Comparison of ENCODE assay signal across 1 cellular context in the genomic region with DNA sequence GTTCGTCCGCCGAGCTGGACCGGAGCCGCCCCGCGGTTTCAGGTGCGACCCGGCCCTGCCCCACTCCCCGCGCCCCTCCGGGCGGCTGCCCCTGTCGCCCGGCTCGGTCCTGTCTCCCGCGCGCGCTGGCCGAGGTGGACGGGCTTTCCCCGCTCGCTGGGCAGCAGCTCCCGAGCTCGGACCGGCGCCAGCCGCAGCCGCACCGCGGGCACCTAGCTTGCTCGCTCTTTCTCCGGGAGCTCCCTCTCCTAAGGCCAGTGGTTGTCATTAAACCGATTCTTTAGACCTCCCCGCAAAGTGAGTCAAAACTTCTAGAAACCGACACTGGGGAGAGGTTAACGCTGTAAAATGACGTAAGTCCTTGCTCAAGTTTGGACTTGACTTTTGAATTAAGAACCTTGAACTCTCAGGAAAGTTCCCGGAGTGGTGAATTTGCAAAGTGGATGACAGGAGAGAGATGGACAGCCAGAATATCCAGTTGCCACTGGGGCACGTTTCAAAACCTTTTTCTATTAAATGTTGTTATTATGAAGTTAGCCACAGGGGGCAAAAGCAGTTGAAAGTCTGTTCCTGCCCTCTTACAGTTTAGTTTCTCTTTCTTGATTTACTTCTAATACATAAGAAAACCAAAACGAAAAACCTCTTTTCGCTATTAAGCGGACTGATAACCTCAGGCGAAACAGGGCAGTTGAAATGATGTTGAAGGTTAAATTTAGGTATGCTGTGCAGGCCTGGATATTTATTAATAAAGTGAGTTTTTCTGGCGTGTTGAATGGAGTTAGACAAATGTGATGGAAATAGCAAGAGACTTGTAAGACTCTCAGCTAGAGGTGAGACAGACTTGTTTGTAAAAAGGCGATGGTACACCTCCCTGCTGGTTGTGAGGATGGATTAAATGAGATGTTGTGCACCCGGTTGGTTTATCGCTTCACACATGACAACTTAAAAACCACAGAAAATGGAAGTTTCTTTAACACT.
TF ChIP-seq lines count a peak whose summit lies in the region.

No MANE protein-coding gene starts in this region.

TF ChIP-seq in GM12878, 131 proteins besides CTCF, POLR2A, EP300 and RAD21 (continued from another document and continues in another):
- TF ChIP-seq, protein P1, sequence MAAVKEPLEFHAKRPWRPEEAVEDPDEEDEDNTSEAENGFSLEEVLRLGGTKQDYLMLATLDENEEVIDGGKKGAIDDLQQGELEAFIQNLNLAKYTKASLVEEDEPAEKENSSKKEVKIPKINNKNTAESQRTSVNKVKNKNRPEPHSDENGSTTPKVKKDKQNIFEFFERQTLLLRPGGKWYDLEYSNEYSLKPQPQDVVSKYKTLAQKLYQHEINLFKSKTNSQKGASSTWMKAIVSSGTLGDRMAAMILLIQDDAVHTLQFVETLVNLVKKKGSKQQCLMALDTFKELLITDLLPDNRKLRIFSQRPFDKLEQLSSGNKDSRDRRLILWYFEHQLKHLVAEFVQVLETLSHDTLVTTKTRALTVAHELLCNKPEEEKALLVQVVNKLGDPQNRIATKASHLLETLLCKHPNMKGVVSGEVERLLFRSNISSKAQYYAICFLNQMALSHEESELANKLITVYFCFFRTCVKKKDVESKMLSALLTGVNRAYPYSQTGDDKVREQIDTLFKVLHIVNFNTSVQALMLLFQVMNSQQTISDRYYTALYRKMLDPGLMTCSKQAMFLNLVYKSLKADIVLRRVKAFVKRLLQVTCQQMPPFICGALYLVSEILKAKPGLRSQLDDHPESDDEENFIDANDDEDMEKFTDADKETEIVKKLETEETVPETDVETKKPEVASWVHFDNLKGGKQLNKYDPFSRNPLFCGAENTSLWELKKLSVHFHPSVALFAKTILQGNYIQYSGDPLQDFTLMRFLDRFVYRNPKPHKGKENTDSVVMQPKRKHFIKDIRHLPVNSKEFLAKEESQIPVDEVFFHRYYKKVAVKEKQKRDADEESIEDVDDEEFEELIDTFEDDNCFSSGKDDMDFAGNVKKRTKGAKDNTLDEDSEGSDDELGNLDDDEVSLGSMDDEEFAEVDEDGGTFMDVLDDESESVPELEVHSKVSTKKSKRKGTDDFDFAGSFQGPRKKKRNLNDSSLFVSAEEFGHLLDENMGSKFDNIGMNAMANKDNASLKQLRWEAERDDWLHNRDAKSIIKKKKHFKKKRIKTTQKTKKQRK (IDR thresholded peaks at IDR 0.05; ENCODE audit: low read depth, low read length): no peak
- TF ChIP-seq, protein P2, sequence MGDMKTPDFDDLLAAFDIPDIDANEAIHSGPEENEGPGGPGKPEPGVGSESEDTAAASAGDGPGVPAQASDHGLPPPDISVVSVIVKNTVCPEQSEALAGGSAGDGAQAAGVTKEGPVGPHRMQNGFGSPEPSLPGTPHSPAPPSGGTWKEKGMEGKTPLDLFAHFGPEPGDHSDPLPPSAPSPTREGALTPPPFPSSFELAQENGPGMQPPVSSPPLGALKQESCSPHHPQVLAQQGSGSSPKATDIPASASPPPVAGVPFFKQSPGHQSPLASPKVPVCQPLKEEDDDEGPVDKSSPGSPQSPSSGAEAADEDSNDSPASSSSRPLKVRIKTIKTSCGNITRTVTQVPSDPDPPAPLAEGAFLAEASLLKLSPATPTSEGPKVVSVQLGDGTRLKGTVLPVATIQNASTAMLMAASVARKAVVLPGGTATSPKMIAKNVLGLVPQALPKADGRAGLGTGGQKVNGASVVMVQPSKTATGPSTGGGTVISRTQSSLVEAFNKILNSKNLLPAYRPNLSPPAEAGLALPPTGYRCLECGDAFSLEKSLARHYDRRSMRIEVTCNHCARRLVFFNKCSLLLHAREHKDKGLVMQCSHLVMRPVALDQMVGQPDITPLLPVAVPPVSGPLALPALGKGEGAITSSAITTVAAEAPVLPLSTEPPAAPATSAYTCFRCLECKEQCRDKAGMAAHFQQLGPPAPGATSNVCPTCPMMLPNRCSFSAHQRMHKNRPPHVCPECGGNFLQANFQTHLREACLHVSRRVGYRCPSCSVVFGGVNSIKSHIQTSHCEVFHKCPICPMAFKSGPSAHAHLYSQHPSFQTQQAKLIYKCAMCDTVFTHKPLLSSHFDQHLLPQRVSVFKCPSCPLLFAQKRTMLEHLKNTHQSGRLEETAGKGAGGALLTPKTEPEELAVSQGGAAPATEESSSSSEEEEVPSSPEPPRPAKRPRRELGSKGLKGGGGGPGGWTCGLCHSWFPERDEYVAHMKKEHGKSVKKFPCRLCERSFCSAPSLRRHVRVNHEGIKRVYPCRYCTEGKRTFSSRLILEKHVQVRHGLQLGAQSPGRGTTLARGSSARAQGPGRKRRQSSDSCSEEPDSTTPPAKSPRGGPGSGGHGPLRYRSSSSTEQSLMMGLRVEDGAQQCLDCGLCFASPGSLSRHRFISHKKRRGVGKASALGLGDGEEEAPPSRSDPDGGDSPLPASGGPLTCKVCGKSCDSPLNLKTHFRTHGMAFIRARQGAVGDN (IDR thresholded peaks at IDR 0.05): no peak
- TF ChIP-seq, protein P3, sequence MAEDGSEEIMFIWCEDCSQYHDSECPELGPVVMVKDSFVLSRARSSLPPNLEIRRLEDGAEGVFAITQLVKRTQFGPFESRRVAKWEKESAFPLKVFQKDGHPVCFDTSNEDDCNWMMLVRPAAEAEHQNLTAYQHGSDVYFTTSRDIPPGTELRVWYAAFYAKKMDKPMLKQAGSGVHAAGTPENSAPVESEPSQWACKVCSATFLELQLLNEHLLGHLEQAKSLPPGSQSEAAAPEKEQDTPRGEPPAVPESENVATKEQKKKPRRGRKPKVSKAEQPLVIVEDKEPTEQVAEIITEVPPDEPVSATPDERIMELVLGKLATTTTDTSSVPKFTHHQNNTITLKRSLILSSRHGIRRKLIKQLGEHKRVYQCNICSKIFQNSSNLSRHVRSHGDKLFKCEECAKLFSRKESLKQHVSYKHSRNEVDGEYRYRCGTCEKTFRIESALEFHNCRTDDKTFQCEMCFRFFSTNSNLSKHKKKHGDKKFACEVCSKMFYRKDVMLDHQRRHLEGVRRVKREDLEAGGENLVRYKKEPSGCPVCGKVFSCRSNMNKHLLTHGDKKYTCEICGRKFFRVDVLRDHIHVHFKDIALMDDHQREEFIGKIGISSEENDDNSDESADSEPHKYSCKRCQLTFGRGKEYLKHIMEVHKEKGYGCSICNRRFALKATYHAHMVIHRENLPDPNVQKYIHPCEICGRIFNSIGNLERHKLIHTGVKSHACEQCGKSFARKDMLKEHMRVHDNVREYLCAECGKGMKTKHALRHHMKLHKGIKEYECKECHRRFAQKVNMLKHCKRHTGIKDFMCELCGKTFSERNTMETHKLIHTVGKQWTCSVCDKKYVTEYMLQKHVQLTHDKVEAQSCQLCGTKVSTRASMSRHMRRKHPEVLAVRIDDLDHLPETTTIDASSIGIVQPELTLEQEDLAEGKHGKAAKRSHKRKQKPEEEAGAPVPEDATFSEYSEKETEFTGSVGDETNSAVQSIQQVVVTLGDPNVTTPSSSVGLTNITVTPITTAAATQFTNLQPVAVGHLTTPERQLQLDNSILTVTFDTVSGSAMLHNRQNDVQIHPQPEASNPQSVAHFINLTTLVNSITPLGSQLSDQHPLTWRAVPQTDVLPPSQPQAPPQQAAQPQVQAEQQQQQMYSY (CRISPR knock-in tag; IDR thresholded peaks at IDR 0.05): no peak
- no peak for TF ChIP-seq EZH2 (IDR thresholded peaks at IDR 0.05; ENCODE audit: borderline replicate concordance, control insufficient read depth, low read depth, low read length)
- TF ChIP-seq, protein P4, sequence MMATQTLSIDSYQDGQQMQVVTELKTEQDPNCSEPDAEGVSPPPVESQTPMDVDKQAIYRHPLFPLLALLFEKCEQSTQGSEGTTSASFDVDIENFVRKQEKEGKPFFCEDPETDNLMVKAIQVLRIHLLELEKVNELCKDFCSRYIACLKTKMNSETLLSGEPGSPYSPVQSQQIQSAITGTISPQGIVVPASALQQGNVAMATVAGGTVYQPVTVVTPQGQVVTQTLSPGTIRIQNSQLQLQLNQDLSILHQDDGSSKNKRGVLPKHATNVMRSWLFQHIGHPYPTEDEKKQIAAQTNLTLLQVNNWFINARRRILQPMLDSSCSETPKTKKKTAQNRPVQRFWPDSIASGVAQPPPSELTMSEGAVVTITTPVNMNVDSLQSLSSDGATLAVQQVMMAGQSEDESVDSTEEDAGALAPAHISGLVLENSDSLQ (IDR thresholded peaks at IDR 0.05): peak; percentile 97
- TF ChIP-seq BMI1 (IDR thresholded peaks at IDR 0.05; ENCODE audit: borderline replicate concordance): 0 out of 2 replicates have a peak, but pooled peaks have one; percentile 14
- 0 out of 4 replicates have a peak, but pooled peaks of 1 of the 2 experiments have one; percentile 38 for TF ChIP-seq CEBPB (IDR thresholded peaks at IDR 0.05; ENCODE audit: borderline replicate concordance in 1 of 2, low read depth in 2 of 2, low read length in 2 of 2)
- TF ChIP-seq SUPT20H (IDR thresholded peaks at IDR 0.05; ENCODE audit: borderline replicate concordance, control insufficient read depth, low read depth, low read length): no peak
- TF ChIP-seq SUZ12 (IDR thresholded peaks at IDR 0.05; ENCODE audit: unreplicated experiment): no peak
- no peak for TF ChIP-seq ZSCAN29 (IDR thresholded peaks at IDR 0.05)
- TF ChIP-seq, protein P5, sequence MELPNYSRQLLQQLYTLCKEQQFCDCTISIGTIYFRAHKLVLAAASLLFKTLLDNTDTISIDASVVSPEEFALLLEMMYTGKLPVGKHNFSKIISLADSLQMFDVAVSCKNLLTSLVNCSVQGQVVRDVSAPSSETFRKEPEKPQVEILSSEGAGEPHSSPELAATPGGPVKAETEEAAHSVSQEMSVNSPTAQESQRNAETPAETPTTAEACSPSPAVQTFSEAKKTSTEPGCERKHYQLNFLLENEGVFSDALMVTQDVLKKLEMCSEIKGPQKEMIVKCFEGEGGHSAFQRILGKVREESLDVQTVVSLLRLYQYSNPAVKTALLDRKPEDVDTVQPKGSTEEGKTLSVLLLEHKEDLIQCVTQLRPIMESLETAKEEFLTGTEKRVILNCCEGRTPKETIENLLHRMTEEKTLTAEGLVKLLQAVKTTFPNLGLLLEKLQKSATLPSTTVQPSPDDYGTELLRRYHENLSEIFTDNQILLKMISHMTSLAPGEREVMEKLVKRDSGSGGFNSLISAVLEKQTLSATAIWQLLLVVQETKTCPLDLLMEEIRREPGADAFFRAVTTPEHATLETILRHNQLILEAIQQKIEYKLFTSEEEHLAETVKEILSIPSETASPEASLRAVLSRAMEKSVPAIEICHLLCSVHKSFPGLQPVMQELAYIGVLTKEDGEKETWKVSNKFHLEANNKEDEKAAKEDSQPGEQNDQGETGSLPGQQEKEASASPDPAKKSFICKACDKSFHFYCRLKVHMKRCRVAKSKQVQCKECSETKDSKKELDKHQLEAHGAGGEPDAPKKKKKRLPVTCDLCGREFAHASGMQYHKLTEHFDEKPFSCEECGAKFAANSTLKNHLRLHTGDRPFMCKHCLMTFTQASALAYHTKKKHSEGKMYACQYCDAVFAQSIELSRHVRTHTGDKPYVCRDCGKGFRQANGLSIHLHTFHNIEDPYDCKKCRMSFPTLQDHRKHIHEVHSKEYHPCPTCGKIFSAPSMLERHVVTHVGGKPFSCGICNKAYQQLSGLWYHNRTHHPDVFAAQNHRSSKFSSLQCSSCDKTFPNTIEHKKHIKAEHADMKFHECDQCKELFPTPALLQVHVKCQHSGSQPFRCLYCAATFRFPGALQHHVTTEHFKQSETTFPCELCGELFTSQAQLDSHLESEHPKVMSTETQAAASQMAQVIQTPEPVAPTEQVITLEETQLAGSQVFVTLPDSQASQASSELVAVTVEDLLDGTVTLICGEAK (IDR thresholded peaks at IDR 0.05; ENCODE audit: borderline replicate concordance): no peak; the same call in 1 of the 2 replicates
- TF ChIP-seq EED (IDR thresholded peaks at IDR 0.05; ENCODE audit: low read depth): no peak
- TF ChIP-seq ZNF274 (IDR thresholded peaks at IDR 0.05; ENCODE audit: insufficient read depth, insufficient read length): no peak
- TF ChIP-seq POU2F2 (IDR thresholded peaks at IDR 0.05; ENCODE audit: borderline replicate concordance, low read depth, low read length): 0 out of 3 replicates have a peak, but pooled peaks have one; percentile 12
- 0 out of 2 replicates have a peak, but pooled peaks have one; percentile 24 for TF ChIP-seq GABPA (IDR thresholded peaks at IDR 0.05; ENCODE audit: low read depth)
- no peak for TF ChIP-seq NFXL1 (IDR thresholded peaks at IDR 0.05; ENCODE audit: borderline replicate concordance)
- TF ChIP-seq, protein P6, sequence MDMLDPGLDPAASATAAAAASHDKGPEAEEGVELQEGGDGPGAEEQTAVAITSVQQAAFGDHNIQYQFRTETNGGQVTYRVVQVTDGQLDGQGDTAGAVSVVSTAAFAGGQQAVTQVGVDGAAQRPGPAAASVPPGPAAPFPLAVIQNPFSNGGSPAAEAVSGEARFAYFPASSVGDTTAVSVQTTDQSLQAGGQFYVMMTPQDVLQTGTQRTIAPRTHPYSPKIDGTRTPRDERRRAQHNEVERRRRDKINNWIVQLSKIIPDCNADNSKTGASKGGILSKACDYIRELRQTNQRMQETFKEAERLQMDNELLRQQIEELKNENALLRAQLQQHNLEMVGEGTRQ (IDR thresholded peaks at IDR 0.05; ENCODE audit: borderline replicate concordance, low read depth, low read length): no peak; the same call in 1 of the 2 replicates
- no peak for TF ChIP-seq BRCA1 (IDR thresholded peaks at IDR 0.05; ENCODE audit: low read depth, low read length)
- TF ChIP-seq, protein P7, sequence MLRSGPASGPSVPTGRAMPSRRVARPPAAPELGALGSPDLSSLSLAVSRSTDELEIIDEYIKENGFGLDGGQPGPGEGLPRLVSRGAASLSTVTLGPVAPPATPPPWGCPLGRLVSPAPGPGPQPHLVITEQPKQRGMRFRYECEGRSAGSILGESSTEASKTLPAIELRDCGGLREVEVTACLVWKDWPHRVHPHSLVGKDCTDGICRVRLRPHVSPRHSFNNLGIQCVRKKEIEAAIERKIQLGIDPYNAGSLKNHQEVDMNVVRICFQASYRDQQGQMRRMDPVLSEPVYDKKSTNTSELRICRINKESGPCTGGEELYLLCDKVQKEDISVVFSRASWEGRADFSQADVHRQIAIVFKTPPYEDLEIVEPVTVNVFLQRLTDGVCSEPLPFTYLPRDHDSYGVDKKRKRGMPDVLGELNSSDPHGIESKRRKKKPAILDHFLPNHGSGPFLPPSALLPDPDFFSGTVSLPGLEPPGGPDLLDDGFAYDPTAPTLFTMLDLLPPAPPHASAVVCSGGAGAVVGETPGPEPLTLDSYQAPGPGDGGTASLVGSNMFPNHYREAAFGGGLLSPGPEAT (IDR thresholded peaks at IDR 0.05; ENCODE audit: low read depth): peak; percentile 52; the same call in 1 of the 2 replicates
- TF ChIP-seq MTA2 (IDR thresholded peaks at IDR 0.05; ENCODE audit: low read depth): peak; percentile 14; the same call in 1 of the 2 replicates
- TF ChIP-seq DPF2 (IDR thresholded peaks at IDR 0.05): peak; percentile 18; the same call in 1 of the 2 replicates
- TF ChIP-seq POLR2AphosphoS2 (IDR thresholded peaks at IDR 0.05; ENCODE audit: low read depth, low read length): no peak
- no peak for TF ChIP-seq SPI1 (IDR thresholded peaks at IDR 0.05; ENCODE audit: borderline replicate concordance, insufficient read depth, low read depth, low read length)
- TF ChIP-seq EGR1 (IDR thresholded peaks at IDR 0.05; ENCODE audit: borderline replicate concordance in 1 of 2, low read depth in 2 of 2, low read length in 2 of 2): no peak
- no peak for TF ChIP-seq FOXK2 (IDR thresholded peaks at IDR 0.05)
- no peak for TF ChIP-seq HDAC6 (IDR thresholded peaks at IDR 0.05; ENCODE audit: unreplicated experiment)
- no peak for TF ChIP-seq TCF12 (IDR thresholded peaks at IDR 0.05; ENCODE audit: low read depth, low read length)
- TF ChIP-seq RFX5 (IDR thresholded peaks at IDR 0.05; ENCODE audit: low read depth, low read length): no peak
- no peak for TF ChIP-seq TCF3 (IDR thresholded peaks at IDR 0.05; ENCODE audit: borderline replicate concordance, insufficient read depth, low read depth, low read length)
- TF ChIP-seq SIX5 (IDR thresholded peaks at IDR 0.05; ENCODE audit: low read depth, low read length, severe bottlenecking): no peak
- no peak for TF ChIP-seq HDGF (IDR thresholded peaks at IDR 0.05)
- no peak for TF ChIP-seq SREBF1 (IDR thresholded peaks at IDR 0.05; ENCODE audit: low read length)
- no peak for TF ChIP-seq CHD2 (IDR thresholded peaks at IDR 0.05; ENCODE audit: borderline replicate concordance, low read depth, low read length)
- no peak for TF ChIP-seq GATAD2B (conservative IDR thresholded peaks at IDR 0.05; ENCODE audit: low read depth)
